8 cellular contexts compared by ENCODE assay signal in the genomic region with DNA sequence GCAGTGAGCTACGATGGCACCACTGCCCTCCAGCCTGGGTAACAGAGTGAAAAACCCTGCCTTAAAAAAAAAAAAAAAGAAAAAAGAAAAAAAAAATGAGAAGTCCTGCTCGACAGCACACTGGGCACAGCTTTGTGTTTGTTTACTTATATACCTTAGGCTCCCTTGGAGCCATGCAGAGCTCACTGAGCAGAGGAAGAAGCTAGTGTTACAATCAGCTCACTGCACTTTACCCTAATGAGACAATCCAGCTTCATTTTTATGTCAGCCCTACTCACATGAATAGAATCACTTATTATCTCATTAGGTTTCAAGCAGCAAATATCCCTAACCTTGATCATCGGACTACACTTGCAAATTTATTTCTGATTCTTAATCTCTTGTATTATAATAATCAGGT. TPM values are rescaled to one million over a fixed set of nuclear protein-coding genes. Genes with fewer than 3 reads are reported as not detected.
"Had no signal": no experiment of that assay in that cellular context is flagged by ENCODE, and none has a peak within 500 bp of the region (broad histone marks: within the 10 kb centered on the region; RNA-seq: fewer than 3 reads in every experiment).

No MANE protein-coding gene starts in this region.

- H3K4me2 ChIP-seq: GM23338 had no signal

- ATAC-seq: GM23338, HCT116, K562 had no signal

- DNase-seq: H9, HFFc6, IMR-90, KG1 had no signal

- H3K27ac ChIP-seq: HL-60 had no signal

- H3K4me3 ChIP-seq: GM23338, K562 had no signal

- H2AFZ ChIP-seq: GM23338 had no signal

RNA-seq across cellular contexts. Expression of gene KCNIP4, which starts 5.8 kb away (rescaled TPM):
- polyA plus RNA-seq: IMR-90 had no signal
